Comparison of ENCODE assay signal across 8 cellular contexts in genomic region chr14:60090864-60091519, GRCh38. TPM values are rescaled to one million over a fixed set of nuclear protein-coding genes. Genes with fewer than 3 reads are reported as not detected.
DNase-seq lines count a peak whose midpoint lies in the region; ATAC-seq and TF ChIP-seq lines count a peak whose summit lies in the region.

No MANE protein-coding gene starts in this region.

- peak overlapping the region; percentile 94 to 99 (median 98) for H3K27ac Mint-ChIP-seq in IgD-negative memory B cell

- H3K9me3 ChIP-seq in SJSA1 (replicated peaks) (no peaks in the 10 kb centered on the region), skeletal muscle satellite cell (replicated peaks; ENCODE audit: low read length) (no peaks in the 10 kb centered on the region)

- peak overlapping the region; percentile 96 for H3K9ac ChIP-seq in skeletal muscle satellite cell (ENCODE audit: low read depth, low read length)

- H3K9me3 Mint-ChIP-seq in IgD-negative memory B cell = peaks cover 0 to 1% (median 0%) of the 10 kb centered on the region in 3 donors

- no peak for TF ChIP-seq CTCF in cardiac fibroblast (IDR thresholded peaks at IDR 0.05; ENCODE audit: low read depth, low read length)

- H3K4me1 Mint-ChIP-seq in IgD-negative memory B cell = peaks cover 24 to 34% (median 25%) of the 10 kb centered on the region in 3 donors

- peak overlapping the region; percentile 79 for H3K4me2 ChIP-seq in skeletal muscle satellite cell (ENCODE audit: low read length)

- peaks cover 2% of the 10 kb centered on the region for H3K36me3 Mint-ChIP-seq in IgD-negative memory B cell

- H3K36me3 ChIP-seq in SJSA1 = peaks cover 24% of the 10 kb centered on the region
- no peaks in the 10 kb centered on the region for H3K36me3 ChIP-seq in skeletal muscle satellite cell (ENCODE audit: insufficient read depth, low read length)

- no peaks in the 10 kb centered on the region for H3K27me3 Mint-ChIP-seq in IgD-negative memory B cell

- H3K4me3 Mint-ChIP-seq in IgD-negative memory B cell = peak overlapping the region; percentile 92 to 96 (median 96)

- DNase-seq in D341Med (ENCODE audit: low spot score) = peak; percentile 55
- DNase-seq in SJSA1 (ENCODE audit: low read depth in 1 of 2, low spot score in 2 of 2) = peak in 1 of 2 experiments; percentile 48
- DNase-seq in cardiac fibroblast (ENCODE audit: low read depth in 2 of 2) = peak; percentile 81 to 91
- peak; percentile 47 for DNase-seq in inferior parietal cortex (ENCODE audit: extremely low spot score)
- DNase-seq in SKM-1 treated with dmso at 0.1 percent for 144 hours (lab: John Stamatoyannopoulos, UW; ENCODE audit: unreplicated experiment) = no peak

- H3K4me1 ChIP-seq in SJSA1 (replicated peaks) (peaks cover 23% of the 10 kb centered on the region), skeletal muscle satellite cell (ENCODE audit: control insufficient read depth, insufficient read depth, low read length) (peaks cover 24% of the 10 kb centered on the region)

- no peaks in the 10 kb centered on the region for H3K27me3 ChIP-seq in SJSA1 (replicated peaks)
- H3K27me3 ChIP-seq in skeletal muscle satellite cell (ENCODE audit: control insufficient read depth, insufficient read depth, low read length) = no peaks in the 10 kb centered on the region

- ATAC-seq in GM18861 (IDR thresholded peaks at IDR 0.05; ENCODE audit: unreplicated experiment) = no peak

- peak overlapping the region; percentile 96 for H3K27ac ChIP-seq in SJSA1

- H3K4me3 ChIP-seq in SJSA1 (peak overlapping the region; percentile 74), cardiac fibroblast (replicated peaks in 1 of 2; ENCODE audit: low read depth in 2 of 2, low read length in 2 of 2) (peak overlapping the region; percentile 86 to 89), skeletal muscle satellite cell (ENCODE audit: low read length) (peak overlapping the region; percentile 83)

RNA-seq across cellular contexts. Expression of gene PCNX4, which starts 0.7 kb away (rescaled TPM):
- 17.5 TPM for polyA plus RNA-seq in IgD-negative memory B cell
- 130 and 159 TPM in 2 replicates for total RNA-seq in SJSA1 (2014; rRNA removed; shearing (Covaris generic))
- total RNA-seq in skeletal muscle satellite cell (2012; rRNA removed) = 51.5 and 63.6 TPM in 2 replicates
